ENCODE assay signal across 16 cellular contexts in the genomic region with DNA sequence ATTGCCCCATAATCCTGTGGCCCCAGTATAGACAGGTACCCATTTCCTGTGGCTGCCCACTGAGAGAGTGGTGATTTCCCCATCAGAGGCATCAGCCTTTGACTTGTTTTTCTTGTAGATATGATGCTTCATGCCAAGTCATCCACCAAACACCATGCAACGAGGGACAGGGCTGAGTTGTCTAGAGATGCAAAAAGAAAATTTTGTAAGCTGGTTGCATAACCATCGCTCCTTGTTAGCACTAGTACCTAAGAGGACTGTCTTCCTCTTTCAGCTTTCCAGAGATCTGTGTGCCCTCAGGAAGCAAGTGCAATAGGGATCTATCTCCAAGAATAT.
DNase-seq lines count a peak whose midpoint lies in the region; ATAC-seq and TF ChIP-seq lines count a peak whose summit lies in the region.
"Had no signal": no experiment of that assay in that cellular context is flagged by ENCODE, and none has a peak within 500 bp of the region (broad histone marks: within the 10 kb centered on the region; RNA-seq: fewer than 3 reads in every experiment).

No MANE protein-coding gene starts in this region.

- peaks cover 4% of the 10 kb centered on the region for H3K36me3 Mint-ChIP-seq in activated CD8-positive, alpha-beta T cell treated with anti-CD3 and anti-CD28 coated beads, Interleukin-2, amount 10 ng/mL, durations not matched to agents 7 days and 5 days (ENCODE audit: low read depth)
- no peaks in the 10 kb centered on the region for H3K36me3 Mint-ChIP-seq in natural killer cell
- H3K36me3 Mint-ChIP-seq: neural progenitor cell had no signal

- H3K4me1 Mint-ChIP-seq in activated CD8-positive, alpha-beta T cell treated with anti-CD3 and anti-CD28 coated beads, Interleukin-2, amount 10 ng/mL, durations not matched to agents 7 days and 5 days (ENCODE audit: low read depth) = peaks cover 65% of the 10 kb centered on the region
- peaks cover 25 to 28% of the 10 kb centered on the region in 2 donors for H3K4me1 Mint-ChIP-seq in natural killer cell

- intact Hi-C loops in natural killer cell (cut with micrococcal nuclease) = no loop called here

- no peaks in the 10 kb centered on the region for H3K27me3 Mint-ChIP-seq in activated CD8-positive, alpha-beta T cell treated with anti-CD3 and anti-CD28 coated beads, Interleukin-2, amount 10 ng/mL, durations not matched to agents 7 days and 5 days (ENCODE audit: low read depth)
- H3K27me3 Mint-ChIP-seq in natural killer cell (ENCODE audit: low read depth in 2 of 2) = no peaks in the 10 kb centered on the region

- DNase-seq in activated CD4-positive, CD25-positive, alpha-beta regulatory T cell (lab: John Stamatoyannopoulos, UW) = no peak
- DNase-seq in NOMO-1 (lab: John Stamatoyannopoulos, UW; ENCODE audit: unreplicated experiment in 2 of 2) = peak; percentile 87 to 93
- peak; percentile 43 for DNase-seq in activated CD8-positive, alpha-beta T cell treated with anti-CD3 and anti-CD28 coated beads, Interleukin-2, amount 10 ng/mL, durations not matched to agents 7 days and 5 days
- no peak for DNase-seq in natural killer cell
- no peak for DNase-seq in NCI-H2196 (lab: John Stamatoyannopoulos, UW; ENCODE audit: unreplicated experiment)
- no peak for DNase-seq in mucosa of gallbladder (ENCODE audit: low spot score)
- no peak for DNase-seq in occipital lobe (lab: John Stamatoyannopoulos, UW)
- DNase-seq: 8988T; activated CD4-positive, alpha-beta T cell treated with anti-CD3 and anti-CD28 coated beads, Interleukin-2, amount 50 U/mL, for 4 hours; activated gamma-delta T cell treated with Interleukin-2 at 50 U/mL for 16 hours; Caco-2; central memory CD4-positive, alpha-beta T cell; H7; NCI-H2171 had no signal

- H3K9me3 Mint-ChIP-seq in activated CD8-positive, alpha-beta T cell treated with anti-CD3 and anti-CD28 coated beads, Interleukin-2, amount 10 ng/mL, durations not matched to agents 7 days and 5 days (ENCODE audit: insufficient read depth) = no peaks in the 10 kb centered on the region
- no peaks in the 10 kb centered on the region for H3K9me3 Mint-ChIP-seq in natural killer cell

- CTCF ChIA-PET in activated CD8-positive, alpha-beta T cell treated with anti-CD3 and anti-CD28 coated beads, Interleukin-2, amount 10 ng/mL, durations not matched to agents 7 days and 5 days (lab: Charles Lee) = interaction anchor here (1.3 to 4.1 kb wide), 2 partner anchors 12 to 33 kb away, joined by 6 to 18 read pairs; no protein-coding TSS in a partner anchor

- no peak overlapping the region for H3K4me3 Mint-ChIP-seq in activated CD8-positive, alpha-beta T cell treated with anti-CD3 and anti-CD28 coated beads, Interleukin-2, amount 10 ng/mL, durations not matched to agents 7 days and 5 days
- H3K4me3 Mint-ChIP-seq in natural killer cell = no peak overlapping the region
- H3K4me3 Mint-ChIP-seq: neural progenitor cell had no signal

- TF ChIP-seq CTCF in natural killer cell (IDR thresholded peaks at IDR 0.05) = no peak

- POLR2A ChIA-PET in activated CD8-positive, alpha-beta T cell treated with anti-CD3 and anti-CD28 coated beads, Interleukin-2, amount 10 ng/mL, durations not matched to agents 7 days and 5 days (lab: Charles Lee) = no interaction called here

- peak; percentile 27 to 29 for ATAC-seq in activated CD4-positive, CD25-positive, alpha-beta regulatory T cell treated with anti-CD3 and anti-CD28 coated beads, Interleukin-2, amount 50 U/mL, for 24 hours
- ATAC-seq in activated CD8-positive, alpha-beta T cell treated with anti-CD3 and anti-CD28 coated beads, Interleukin-2, amount 10 ng/mL, durations not matched to agents 7 days and 5 days = no peak
- ATAC-seq in natural killer cell = peak in 2 of 3 donors; percentile 44 to 81

- peak overlapping the region; percentile 50 for H3K27ac Mint-ChIP-seq in activated CD8-positive, alpha-beta T cell treated with anti-CD3 and anti-CD28 coated beads, Interleukin-2, amount 10 ng/mL, durations not matched to agents 7 days and 5 days
- no peak overlapping the region for H3K27ac Mint-ChIP-seq in natural killer cell
- H3K27ac Mint-ChIP-seq: neural progenitor cell had no signal

Comparison
In these comparisons a context has a peak if more than half of its experiments do, and no peak if none do; other contexts are left out.
1. DNase-seq: peak in NOMO-1 (2 of 2) and activated CD8-positive, alpha-beta T cell treated with anti-CD3 and anti-CD28 coated beads, Interleukin-2, amount 10 ng/mL, durations not matched to agents 7 days and 5 days (single experiment); none in activated CD4-positive, CD25-positive, alpha-beta regulatory T cell (0 of 4), natural killer cell (single experiment), NCI-H2196 (single experiment), mucosa of gallbladder (single experiment) and occipital lobe (single experiment).